Comparison of ENCODE assay signal across 8 cellular contexts in the genomic region with DNA sequence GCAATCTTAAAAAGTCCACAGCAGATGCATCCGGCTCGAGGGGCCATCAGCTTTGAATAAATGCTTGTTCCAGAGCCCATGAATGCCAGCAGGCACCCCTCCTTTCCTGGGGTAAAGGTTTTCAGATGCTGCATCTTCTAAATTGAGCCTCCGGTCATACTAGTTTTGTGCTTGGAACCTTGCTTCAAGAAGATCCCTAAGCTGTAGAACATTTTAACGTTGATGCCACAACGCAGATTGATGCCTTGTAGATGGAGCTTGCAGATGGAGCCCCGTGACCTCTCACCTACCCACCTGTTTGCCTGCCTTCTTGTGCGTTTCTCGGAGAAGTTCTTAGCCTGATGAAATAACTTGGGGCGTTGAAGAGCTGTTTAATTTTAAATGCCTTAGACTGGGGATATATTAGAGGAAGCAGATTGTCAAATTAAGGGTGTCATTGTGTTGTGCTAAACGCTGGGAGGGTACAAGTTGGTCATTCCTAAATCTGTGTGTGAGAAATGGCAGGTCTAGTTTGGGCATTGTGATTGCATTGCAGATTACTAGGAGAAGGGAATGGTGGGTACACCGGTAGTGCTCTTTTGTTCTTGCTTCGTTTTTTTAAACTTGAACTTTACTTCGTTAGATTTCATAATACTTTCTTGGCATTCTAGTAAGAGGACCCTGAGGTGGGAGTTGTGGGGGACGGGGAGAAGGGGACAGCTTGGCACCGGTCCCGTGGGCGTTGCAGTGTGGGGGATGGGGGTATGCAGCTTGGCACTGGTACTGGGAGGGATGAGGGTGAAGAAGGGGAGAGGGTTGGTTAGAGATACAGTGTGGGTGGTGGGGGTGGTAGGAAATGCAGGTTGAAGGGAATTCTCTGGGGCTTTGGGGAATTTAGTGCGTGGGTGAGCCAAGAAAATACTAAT. TPM values are rescaled to one million over a fixed set of nuclear protein-coding genes. Genes with fewer than 3 reads are reported as not detected.
DNase-seq lines count a peak whose midpoint lies in the region; ATAC-seq and TF ChIP-seq lines count a peak whose summit lies in the region.

No MANE protein-coding gene starts in this region.

- no peaks in the 10 kb centered on the region for H3K9me3 ChIP-seq in body of pancreas

- H3K27ac ChIP-seq in body of pancreas, result peak overlapping the region; percentile 98 to 100 (median 100)

- TF ChIP-seq CTCF in GM12864 (IDR thresholded peaks at IDR 0.05; ENCODE audit: low read depth, low read length, missing control alignments) (no peak), body of pancreas (IDR thresholded peaks at IDR 0.05) (no peak)

- WGBS in body of pancreas, 2 donors, result 1 to 2% methylated on average over 16 to 18 of the region's 18 CpGs

- intact Hi-C loops in body of pancreas (cut with DNase I), result no loop called here

- DNase-seq in GM12864 (ENCODE audit: low read depth), result no peak
- DNase-seq in body of pancreas, result peak; percentile 56 to 68 (median 60)
- DNase-seq in kidney tubule cell (ENCODE audit: low spot score), result peak; percentile 54
- peak; percentile 76 for DNase-seq in stimulated activated CD4-positive, alpha-beta T cell treated with anti-CD3 and anti-CD28 coated beads, Interleukin-4, amount 100 ng/mL, for 1 hour
- DNase-seq in GF-D8 (lab: John Stamatoyannopoulos, UW), result no peak

- peaks cover 47% of the 10 kb centered on the region for H3K4me1 ChIP-seq in body of pancreas

- no peaks in the 10 kb centered on the region for H3K27me3 ChIP-seq in body of pancreas

- ATAC-seq in body of pancreas (no peak), HG03442 (IDR thresholded peaks at IDR 0.05; ENCODE audit: unreplicated experiment) (no peak), GM21447 (IDR thresholded peaks at IDR 0.05; ENCODE audit: unreplicated experiment) (no peak)

- TF ChIP-seq POLR2A in Raji (IDR thresholded peaks at IDR 0.05; ENCODE audit: insufficient read depth, low read depth, low read length) (peak; percentile 42; the same call in 1 of the 2 replicates), body of pancreas (IDR thresholded peaks at IDR 0.05) (no peak)

- no peaks in the 10 kb centered on the region for H3K36me3 ChIP-seq in body of pancreas (replicated peaks in 1 of 2; ENCODE audit: insufficient read depth in 1 of 2, low read depth in 2 of 2)

- H3K4me3 ChIP-seq in GM12864 (ENCODE audit: low read depth, low read length), result peak overlapping the region; percentile 97
- H3K4me3 ChIP-seq in body of pancreas, result peak overlapping the region; percentile 79 to 83

RNA-seq across cellular contexts. Expression of gene NEAT1, which starts 1.9 kb away (rescaled TPM):
- 100 to 1,000 TPM; 376 to 539 TPM for total RNA-seq in body of pancreas

RNA-seq across cellular contexts. Expression of gene FRMD8, which starts 38.0 kb away (rescaled TPM):
- 10 to 100 TPM; 20.0 to 46.8 TPM for total RNA-seq in body of pancreas

RNA-seq across cellular contexts. Expression of gene SLC25A45, which starts 42.0 kb away (rescaled TPM):
- total RNA-seq in body of pancreas, result 10 to 100 TPM; 52.4 to 67.2 TPM

Comparison
In these comparisons a context has a peak if more than half of its experiments do, and no peak if none do; other contexts are left out.
1. DNase-seq: peak in body of pancreas (4 of 4), kidney tubule cell (single experiment) and stimulated activated CD4-positive, alpha-beta T cell treated with anti-CD3 and anti-CD28 coated beads, Interleukin-4, amount 100 ng/mL, for 1 hour (single experiment); none in GM12864 (single experiment) and GF-D8 (single experiment).